1 cellular context compared by ENCODE assay signal in genomic region chr19:7705387-7706187, GRCh38.
TF ChIP-seq lines count a peak whose summit lies in the region.

No MANE protein-coding gene starts in this region.

TF ChIP-seq in K562, 482 proteins besides CTCF, POLR2A, EP300 and RAD21:
- TF ChIP-seq ARID3A (IDR thresholded peaks at IDR 0.05; ENCODE audit: borderline replicate concordance, low read depth, low read length) (no peak), ZNF121 (CRISPR knock-in tag; conservative IDR thresholded peaks at IDR 0.05) (peak; percentile 23; the same call in 1 of the 2 replicates)
